ENCODE assay signal across 1 cellular context in the genomic region with DNA sequence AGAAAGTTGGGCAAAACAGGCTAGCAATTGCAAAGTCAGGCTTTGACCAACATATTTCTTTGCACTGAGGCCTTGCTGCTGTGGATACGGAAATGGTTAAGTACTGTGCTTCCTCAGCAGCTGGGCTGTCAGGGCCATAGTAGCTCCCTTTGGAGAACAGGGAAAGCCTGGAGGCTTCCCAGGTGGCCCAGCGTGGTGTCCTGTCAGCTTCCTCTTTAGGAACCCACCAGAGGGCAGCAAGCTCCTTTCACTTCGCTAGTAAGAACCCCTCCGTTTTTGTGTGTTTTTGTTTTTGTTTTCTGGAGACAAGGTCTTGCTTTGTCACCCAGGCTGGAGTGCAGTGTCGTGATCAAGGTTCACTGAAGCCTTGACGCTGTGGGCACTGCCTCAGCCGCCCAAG.
TF ChIP-seq lines count a peak whose summit lies in the region.

No MANE protein-coding gene starts in this region.

TF ChIP-seq in IMR-90, 13 proteins besides CTCF, POLR2A, EP300 and RAD21:
- TF ChIP-seq SMC3 (IDR thresholded peaks at IDR 0.05; ENCODE audit: low read depth, low read length) (peak; percentile 45), FOS (IDR thresholded peaks at IDR 0.05; ENCODE audit: low read depth, low read length) (no peak), MAFK (IDR thresholded peaks at IDR 0.05; ENCODE audit: low read depth, low read length) (no peak)
TF ChIP-seq in IMR-90: peak in this region for 1.
